In the genomic region with DNA sequence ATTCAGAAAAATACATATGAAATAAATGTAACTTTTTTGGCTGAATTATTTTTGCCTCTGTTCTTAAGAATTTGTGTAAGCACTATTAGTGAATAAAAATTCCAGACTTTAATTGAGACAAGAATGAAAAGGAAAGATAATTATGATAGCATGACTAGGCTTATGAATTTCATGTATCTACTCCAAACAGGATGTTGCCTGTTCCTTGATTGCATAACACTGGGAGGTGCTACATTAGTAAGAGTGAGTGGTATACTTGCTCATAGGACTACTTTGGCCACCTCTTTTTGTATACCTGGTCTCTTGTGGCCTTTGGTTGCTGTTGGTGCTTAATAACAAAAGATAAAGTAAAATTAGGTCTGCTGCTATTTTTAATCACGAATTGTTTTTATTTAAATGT, we compare ENCODE assay signal across 9 cellular contexts.
DNase-seq lines count a peak whose midpoint lies in the region; ATAC-seq and TF ChIP-seq lines count a peak whose summit lies in the region.
"Had no signal": no experiment of that assay in that cellular context is flagged by ENCODE, and none has a peak within 500 bp of the region (broad histone marks: within the 10 kb centered on the region; RNA-seq: fewer than 3 reads in every experiment).

No MANE protein-coding gene starts in this region.

- H3K9me2 ChIP-seq in HCT116 (ENCODE audit: insufficient read depth), result no peaks in the 10 kb centered on the region

- POLR2A ChIA-PET in HCT116 (lab: Charles Lee), result no interaction called here

- no peaks in the 10 kb centered on the region for H3K9me3 ChIP-seq in HCT116 (ENCODE audit: control insufficient read depth in 1 of 2, insufficient read depth in 1 of 2, low read depth in 1 of 2, low read length in 2 of 2)
- H3K9me3 ChIP-seq: tibial artery had no signal

- ATAC-seq in HCT116, result 0 out of 2 replicates have a peak, but pooled peaks have one; percentile 43
- no peak for ATAC-seq in HG03378 (IDR thresholded peaks at IDR 0.05; ENCODE audit: unreplicated experiment)
- no peak for ATAC-seq in HG02678 (IDR thresholded peaks at IDR 0.05; ENCODE audit: unreplicated experiment)

- TF ChIP-seq RAD21 in HCT116 (IDR thresholded peaks at IDR 0.05; ENCODE audit: low read depth), result no peak

- intact Hi-C loops in HCT116 (cut with micrococcal nuclease), result no loop called here

- H3K27me3 ChIP-seq in HCT116 (ENCODE audit: insufficient read depth, low read length), result no peaks in the 10 kb centered on the region
- H3K27me3 ChIP-seq: tibial artery had no signal

- no peak overlapping the region; the same call in 1 of the 2 replicates for H3K27ac ChIP-seq in HCT116 (ENCODE audit: low read depth, low read length)

- H3K4me3 ChIP-seq in HCT116 (replicated peaks in 1 of 2; ENCODE audit: low read depth in 1 of 2, low read length in 2 of 2), result no peak overlapping the region
- H3K4me3 ChIP-seq: tibial artery had no signal

- H3K9ac ChIP-seq in HCT116 (ENCODE audit: low read length), result peak overlapping the region; percentile 6; the same call in 1 of the 2 replicates

- H3K4me2 ChIP-seq in HCT116 (ENCODE audit: low read length), result peak overlapping the region; percentile 42

- no peak for TF ChIP-seq CTCF in HCT116 (IDR thresholded peaks at IDR 0.05 in 2 of 3, conservative IDR thresholded peaks at IDR 0.05 in 1 of 3; ENCODE audit: borderline replicate concordance in 1 of 3, insufficient read depth in 1 of 3, low read depth in 2 of 3, low read length in 2 of 3)

- DNase-seq in HCT116 (ENCODE audit: low read depth, low spot score), result peak; percentile 43
- peak; percentile 63 for DNase-seq in OCI-M1 (lab: John Stamatoyannopoulos, UW)
- peak; percentile 77 for DNase-seq in fibroblast of gingiva (ENCODE audit: low read depth)
- peak; percentile 43 for DNase-seq in pulmonary artery endothelial cell (ENCODE audit: low read depth, low spot score)
- no peak for DNase-seq in NCI-H446 (lab: John Stamatoyannopoulos, UW)
- DNase-seq in NCI-H82 treated with DMSO at 0.1 percent for 48 hours (lab: John Stamatoyannopoulos, UW; ENCODE audit: unreplicated experiment), result no peak
- DNase-seq: tibial artery had no signal

- RAD21 ChIA-PET in HCT116 (lab: Charles Lee; ENCODE audit: low non-redundant PET in 1 of 2, low total read pairs in 2 of 2, uncharacterized antibody in 2 of 2, unreplicated experiment in 2 of 2), result no interaction called here

- H3K79me2 ChIP-seq in HCT116 (ENCODE audit: insufficient read depth, low read length), result no peaks in the 10 kb centered on the region; the same call in 1 of the 2 replicates

- no peaks in the 10 kb centered on the region for H3K36me3 ChIP-seq in HCT116 (ENCODE audit: control insufficient read depth in 1 of 2, insufficient read depth in 2 of 2, low read length in 2 of 2)
- H3K36me3 ChIP-seq: tibial artery had no signal

- no peaks in the 10 kb centered on the region for H4K20me1 ChIP-seq in HCT116 (ENCODE audit: insufficient read depth)

- CTCF ChIA-PET in HCT116 (lab: Charles Lee), result interaction anchor here (1.8 kb wide), 1 partner anchor 18 kb away, joined by 8 read pairs; no protein-coding TSS in a partner anchor

- H3K4me1 ChIP-seq in HCT116 (ENCODE audit: control insufficient read depth in 1 of 2, insufficient read depth in 2 of 2, low read length in 2 of 2), result peaks cover 47 to 85% of the 10 kb centered on the region in 2 experiments

- no peak for TF ChIP-seq POLR2A in HCT116 (IDR thresholded peaks at IDR 0.05; ENCODE audit: borderline replicate concordance, extremely low read depth, insufficient read depth, insufficient read length)

- no TSS peak for BruUV-seq in HCT116 (replicated peaks; lab: Mats Ljungman, UMichigan)

- H2AFZ ChIP-seq in HCT116 (ENCODE audit: low read depth, low read length, poor library complexity, severe bottlenecking), result peak overlapping the region; percentile 16

TF ChIP-seq in HCT116, 20 proteins besides CTCF, POLR2A, EP300 and RAD21:
- TF ChIP-seq JUND (IDR thresholded peaks at IDR 0.05), result peak; percentile 57; the same call in 1 of the 2 replicates
- peak; percentile 54 for TF ChIP-seq FOSL1 (IDR thresholded peaks at IDR 0.05; ENCODE audit: low read depth)
- TF ChIP-seq, protein P1, sequence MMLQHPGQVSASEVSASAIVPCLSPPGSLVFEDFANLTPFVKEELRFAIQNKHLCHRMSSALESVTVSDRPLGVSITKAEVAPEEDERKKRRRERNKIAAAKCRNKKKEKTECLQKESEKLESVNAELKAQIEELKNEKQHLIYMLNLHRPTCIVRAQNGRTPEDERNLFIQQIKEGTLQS (IDR thresholded peaks at IDR 0.05), result peak; percentile 34; the same call in 1 of the 2 replicates
- no peak for TF ChIP-seq EGR1 (IDR thresholded peaks at IDR 0.05; ENCODE audit: low read depth)
- TF ChIP-seq, protein P2, sequence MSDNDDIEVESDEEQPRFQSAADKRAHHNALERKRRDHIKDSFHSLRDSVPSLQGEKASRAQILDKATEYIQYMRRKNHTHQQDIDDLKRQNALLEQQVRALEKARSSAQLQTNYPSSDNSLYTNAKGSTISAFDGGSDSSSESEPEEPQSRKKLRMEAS (IDR thresholded peaks at IDR 0.05), result peak; percentile 55
- TF ChIP-seq SIN3A (IDR thresholded peaks at IDR 0.05; ENCODE audit: low read depth), result peak; percentile 56; the same call in 1 of the 2 replicates
- TF ChIP-seq, protein P3, sequence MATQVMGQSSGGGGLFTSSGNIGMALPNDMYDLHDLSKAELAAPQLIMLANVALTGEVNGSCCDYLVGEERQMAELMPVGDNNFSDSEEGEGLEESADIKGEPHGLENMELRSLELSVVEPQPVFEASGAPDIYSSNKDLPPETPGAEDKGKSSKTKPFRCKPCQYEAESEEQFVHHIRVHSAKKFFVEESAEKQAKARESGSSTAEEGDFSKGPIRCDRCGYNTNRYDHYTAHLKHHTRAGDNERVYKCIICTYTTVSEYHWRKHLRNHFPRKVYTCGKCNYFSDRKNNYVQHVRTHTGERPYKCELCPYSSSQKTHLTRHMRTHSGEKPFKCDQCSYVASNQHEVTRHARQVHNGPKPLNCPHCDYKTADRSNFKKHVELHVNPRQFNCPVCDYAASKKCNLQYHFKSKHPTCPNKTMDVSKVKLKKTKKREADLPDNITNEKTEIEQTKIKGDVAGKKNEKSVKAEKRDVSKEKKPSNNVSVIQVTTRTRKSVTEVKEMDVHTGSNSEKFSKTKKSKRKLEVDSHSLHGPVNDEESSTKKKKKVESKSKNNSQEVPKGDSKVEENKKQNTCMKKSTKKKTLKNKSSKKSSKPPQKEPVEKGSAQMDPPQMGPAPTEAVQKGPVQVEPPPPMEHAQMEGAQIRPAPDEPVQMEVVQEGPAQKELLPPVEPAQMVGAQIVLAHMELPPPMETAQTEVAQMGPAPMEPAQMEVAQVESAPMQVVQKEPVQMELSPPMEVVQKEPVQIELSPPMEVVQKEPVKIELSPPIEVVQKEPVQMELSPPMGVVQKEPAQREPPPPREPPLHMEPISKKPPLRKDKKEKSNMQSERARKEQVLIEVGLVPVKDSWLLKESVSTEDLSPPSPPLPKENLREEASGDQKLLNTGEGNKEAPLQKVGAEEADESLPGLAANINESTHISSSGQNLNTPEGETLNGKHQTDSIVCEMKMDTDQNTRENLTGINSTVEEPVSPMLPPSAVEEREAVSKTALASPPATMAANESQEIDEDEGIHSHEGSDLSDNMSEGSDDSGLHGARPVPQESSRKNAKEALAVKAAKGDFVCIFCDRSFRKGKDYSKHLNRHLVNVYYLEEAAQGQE (IDR thresholded peaks at IDR 0.05; ENCODE audit: low read depth), result no peak
- TF ChIP-seq ZFX (IDR thresholded peaks at IDR 0.05), result no peak
- peak; percentile 25; the same call in 1 of the 2 replicates for TF ChIP-seq ELF1 (IDR thresholded peaks at IDR 0.05; ENCODE audit: borderline replicate concordance, low read depth)
- TF ChIP-seq SP1 (IDR thresholded peaks at IDR 0.05; ENCODE audit: low read depth), result peak; percentile 66
- TF ChIP-seq POLR2AphosphoS5 (IDR thresholded peaks at IDR 0.05; ENCODE audit: low read depth, low read length), result 0 out of 2 replicates have a peak, but pooled peaks have one; percentile 25
- peak; percentile 88 for TF ChIP-seq CBX3 (IDR thresholded peaks at IDR 0.05; ENCODE audit: low read depth)
- TF ChIP-seq EZH2 (IDR thresholded peaks at IDR 0.05), result no peak
- TF ChIP-seq, protein P4, sequence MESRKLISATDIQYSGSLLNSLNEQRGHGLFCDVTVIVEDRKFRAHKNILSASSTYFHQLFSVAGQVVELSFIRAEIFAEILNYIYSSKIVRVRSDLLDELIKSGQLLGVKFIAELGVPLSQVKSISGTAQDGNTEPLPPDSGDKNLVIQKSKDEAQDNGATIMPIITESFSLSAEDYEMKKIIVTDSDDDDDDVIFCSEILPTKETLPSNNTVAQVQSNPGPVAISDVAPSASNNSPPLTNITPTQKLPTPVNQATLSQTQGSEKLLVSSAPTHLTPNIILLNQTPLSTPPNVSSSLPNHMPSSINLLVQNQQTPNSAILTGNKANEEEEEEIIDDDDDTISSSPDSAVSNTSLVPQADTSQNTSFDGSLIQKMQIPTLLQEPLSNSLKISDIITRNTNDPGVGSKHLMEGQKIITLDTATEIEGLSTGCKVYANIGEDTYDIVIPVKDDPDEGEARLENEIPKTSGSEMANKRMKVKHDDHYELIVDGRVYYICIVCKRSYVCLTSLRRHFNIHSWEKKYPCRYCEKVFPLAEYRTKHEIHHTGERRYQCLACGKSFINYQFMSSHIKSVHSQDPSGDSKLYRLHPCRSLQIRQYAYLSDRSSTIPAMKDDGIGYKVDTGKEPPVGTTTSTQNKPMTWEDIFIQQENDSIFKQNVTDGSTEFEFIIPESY (IDR thresholded peaks at IDR 0.05; ENCODE audit: extremely low read depth, insufficient replicate concordance, low read length), result no peak
- no peak for TF ChIP-seq ZNF274 (IDR thresholded peaks at IDR 0.05; ENCODE audit: low read depth, low read length)
- TF ChIP-seq CEBPB (IDR thresholded peaks at IDR 0.05; ENCODE audit: low read depth), result peak; percentile 98

Comparison
In these comparisons a context has a peak if more than half of its experiments do, and no peak if none do; other contexts are left out.
1. DNase-seq: peak in HCT116 (single experiment), OCI-M1 (single experiment), fibroblast of gingiva (single experiment) and pulmonary artery endothelial cell (single experiment); none in NCI-H446 (0 of 2) and NCI-H82 treated with DMSO at 0.1 percent for 48 hours (single experiment).